Comparison of ENCODE assay signal across 21 cellular contexts in genomic region chr11:244376-244775, GRCh38. TPM values are rescaled to one million over a fixed set of nuclear protein-coding genes. Genes with fewer than 3 reads are reported as not detected.
"Had no signal": no experiment of that assay in that cellular context is flagged by ENCODE, and none has a peak within 500 bp of the region (broad histone marks: within the 10 kb centered on the region; RNA-seq: fewer than 3 reads in every experiment).

No MANE protein-coding gene starts in this region.

- H3K9me3 Mint-ChIP-seq: dendritic cell treated with granulocyte-macrophage colony-stimulating factor and Interleukin-4, amounts not matched to agents 40 ng/mL and 50 ng/mL, for 4 days; effector memory CD8-positive, alpha-beta T cell; immature natural killer cell; memory B cell; mesothelial cell of epicardium; natural killer cell; neural crest cell had no signal

- H3K27ac Mint-ChIP-seq: dendritic cell treated with granulocyte-macrophage colony-stimulating factor and Interleukin-4, amounts not matched to agents 40 ng/mL and 50 ng/mL, for 4 days; effector memory CD8-positive, alpha-beta T cell; memory B cell; mesothelial cell of epicardium; natural killer cell had no signal

- H3K27me3 Mint-ChIP-seq: dendritic cell treated with granulocyte-macrophage colony-stimulating factor and Interleukin-4, amounts not matched to agents 40 ng/mL and 50 ng/mL, for 4 days; effector memory CD8-positive, alpha-beta T cell; memory B cell had no signal

- DNase-seq: effector memory CD8-positive, alpha-beta T cell; esophagus squamous epithelium; foreskin fibroblast; immature natural killer cell; left cardiac atrium; left ventricle myocardium inferior; lower lobe of right lung; natural killer cell; posterior cingulate gyrus; right cardiac atrium; small intestine; stimulated activated CD4-positive, alpha-beta T cell treated with anti-CD3 and anti-CD28 coated beads, Interleukin-12 subunit alpha, Interleukin-12 subunit beta, amount 100 ng/mL, for 4 hours; stimulated activated naive CD4-positive, alpha-beta T cell treated with Interleukin-2 at 50 U/mL for 16 hours; trophoblast cell had no signal

- ATAC-seq: effector memory CD8-positive, alpha-beta T cell; left cardiac atrium; lower lobe of right lung; natural killer cell; right cardiac atrium had no signal

- H3K4me3 Mint-ChIP-seq: dendritic cell treated with granulocyte-macrophage colony-stimulating factor and Interleukin-4, amounts not matched to agents 40 ng/mL and 50 ng/mL, for 4 days; effector memory CD8-positive, alpha-beta T cell; immature natural killer cell; memory B cell; mesothelial cell of epicardium; natural killer cell; neural crest cell had no signal

- H3K4me1 Mint-ChIP-seq: mesothelial cell of epicardium, neural crest cell had no signal

RNA-seq across cellular contexts. Expression of gene NLRP6, which starts 33.8 kb away (rescaled TPM):
- total RNA-seq: left ventricle myocardium inferior, mesothelial cell of epicardium, myocyte, neural crest cell, osteocyte, urinary bladder had no signal
